ENCODE assay signal across 20 cellular contexts in genomic region chr7:93913197-93913596, GRCh38. TPM values are rescaled to one million over a fixed set of nuclear protein-coding genes. Genes with fewer than 3 reads are reported as not detected.
DNase-seq lines count a peak whose midpoint lies in the region; ATAC-seq, FAIRE-seq and TF ChIP-seq lines count a peak whose summit lies in the region.
"Had no signal": no experiment of that assay in that cellular context is flagged by ENCODE, and none has a peak within 500 bp of the region (broad histone marks: within the 10 kb centered on the region; RNA-seq: fewer than 3 reads in every experiment).

No MANE protein-coding gene starts in this region.

- no peak for TF ChIP-seq RAD21 in A549 (conservative IDR thresholded peaks at IDR 0.05 in 1 of 2, IDR thresholded peaks at IDR 0.05 in 1 of 2)

- CTCF ChIA-PET in A549 (lab: Yijun Ruan, JAX) (interaction anchor here (1.0 kb wide), 1 partner anchor 23 kb away, joined by 4 read pairs; no protein-coding TSS in a partner anchor), Calu3 (lab: Charles Lee) (no interaction called here)

- peaks cover 5% of the 10 kb centered on the region for H3K36me3 Mint-ChIP-seq in Calu3 (ENCODE audit: insufficient read depth, unreplicated experiment)

- peak overlapping the region; percentile 39 for H3K27ac Mint-ChIP-seq in Calu3 (ENCODE audit: unreplicated experiment)
- H3K27ac Mint-ChIP-seq: CD4-positive, alpha-beta T cell had no signal

- no peaks in the 10 kb centered on the region for H3K36me3 ChIP-seq in SK-N-MC (ENCODE audit: insufficient read depth, low read length)
- H3K36me3 ChIP-seq: HAP-1, SJSA1 had no signal

- no peak for DNase-seq in A549 (ENCODE audit: low read depth in 1 of 2, low spot score in 1 of 2)
- no peak for DNase-seq in Calu3
- DNase-seq in SK-N-MC (ENCODE audit: low read depth, low spot score), result no peak
- peak; percentile 45 for DNase-seq in kidney tubule cell (ENCODE audit: low spot score)
- DNase-seq in putamen (ENCODE audit: low spot score), result no peak
- DNase-seq in stimulated activated CD4-positive, alpha-beta T cell treated with anti-CD3 and anti-CD28 coated beads, Interleukin-2, amount 100 ng/mL, for 24 hours, result no peak
- no peak for DNase-seq in GDM1 (lab: John Stamatoyannopoulos, UW)
- DNase-seq: AML-193; CD4-positive, alpha-beta T cell; DMS79; Karpas-422; MM.1S; NCI-H1694 treated with DMSO at 0.1 percent for 48 hours; NCI-H2107; NCI-H226; NCI-H524 treated with DMSO at 0.1 percent for 48 hours; OCI-M1 had no signal

- H3K4me1 Mint-ChIP-seq in Calu3 (ENCODE audit: low read depth, unreplicated experiment), result peaks cover 37% of the 10 kb centered on the region

- no peaks in the 10 kb centered on the region for H3K9me3 Mint-ChIP-seq in Calu3 (ENCODE audit: low read depth, unreplicated experiment)
- H3K9me3 Mint-ChIP-seq: CD4-positive, alpha-beta T cell had no signal

- H3K4me1 ChIP-seq in A549, result peaks cover 78% of the 10 kb centered on the region
- H3K4me1 ChIP-seq: HAP-1 had no signal

- H3K4me3 Mint-ChIP-seq in Calu3 (ENCODE audit: low read depth, unreplicated experiment), result no peak overlapping the region
- H3K4me3 Mint-ChIP-seq: CD4-positive, alpha-beta T cell had no signal

- peak overlapping the region; percentile 64; the same call in 2 of the 3 replicates for H3K4me2 ChIP-seq in A549

- intact Hi-C loops in Calu3 (cut with micrococcal nuclease; ENCODE audit: unreplicated experiment), result loop anchor here (5.0 kb wide), 1 partner anchor 79 kb away; no protein-coding TSS in a partner anchor

- ATAC-seq in A549 (no peak), GM21447 (IDR thresholded peaks at IDR 0.05; ENCODE audit: unreplicated experiment) (no peak)

- H3K4me3 ChIP-seq in A549 (no peak overlapping the region), SK-N-MC (peak overlapping the region; percentile 43; the same call in 1 of the 2 replicates)
- H3K4me3 ChIP-seq: HAP-1, SJSA1 had no signal

- no peak for TF ChIP-seq POLR2A in A549 (IDR thresholded peaks at IDR 0.05; ENCODE audit: low read length)

- POLR2A ChIA-PET in A549 (lab: Yijun Ruan, JAX), result no interaction called here

- H3K9me3 ChIP-seq in A549 (no peaks in the 10 kb centered on the region), SK-N-MC (ENCODE audit: low read depth, low read length) (no peaks in the 10 kb centered on the region)
- H3K9me3 ChIP-seq: HAP-1, SJSA1 had no signal

- TF ChIP-seq EP300 in A549 (IDR thresholded peaks at IDR 0.05), result no peak

- peak overlapping the region; percentile 81 to 84 for H3K27ac ChIP-seq in A549
- H3K27ac ChIP-seq in SK-N-MC, result peak overlapping the region; percentile 82
- H3K27ac ChIP-seq: SJSA1 had no signal

- H3K9ac ChIP-seq in SK-N-MC (ENCODE audit: insufficient read length), result no peak overlapping the region

- TF ChIP-seq CTCF in A549 (IDR thresholded peaks at IDR 0.05), result no peak
- no peak for TF ChIP-seq CTCF in Calu3 (IDR thresholded peaks at IDR 0.05; ENCODE audit: unreplicated experiment)

- H3K27me3 Mint-ChIP-seq in Calu3 (ENCODE audit: unreplicated experiment), result no peaks in the 10 kb centered on the region

- FAIRE-seq in A549 (lab: Jason Lieb, UNC), result peak; percentile 51

- no TSS peak for BruUV-seq in Calu3 (replicated peaks; lab: Mats Ljungman, UMichigan)

TF ChIP-seq in A549, 52 proteins besides CTCF, POLR2A, EP300 and RAD21:
- no peak for TF ChIP-seq RFX5 (IDR thresholded peaks at IDR 0.05)
- no peak for TF ChIP-seq MAFK (IDR thresholded peaks at IDR 0.05; ENCODE audit: partially characterized antibody)

RNA-seq across cellular contexts. Expression of gene GNGT1, which starts 6.8 kb away (rescaled TPM):
- polyA plus RNA-seq in A549 (2011; rRNA removed) (not detected in 2 replicates), A549 (2017; fragmentation: RNase III; extraction: RNeasy Plus Mini Kit Qiagen cat#74134 plus additional on column Dnase treatment) (not detected in 3 replicates)
- not detected in 2 replicates for polyA plus RNA-seq in A549 (2012; cell fraction: cytosol; rRNA removed)
- not detected in 2 replicates for polyA plus RNA-seq in A549 (2012; cell fraction: nucleus; rRNA removed)
- polyA minus RNA-seq in A549 (2011; rRNA and poly(A)+ RNA removed), result not detected in 2 replicates
- not detected in 2 replicates for total RNA-seq in Calu3 (2022)
- total RNA-seq: CD4-positive, alpha-beta T cell; SJSA1 had no signal

RNA-seq across cellular contexts. Expression of gene GNG11, which starts 8.3 kb away (rescaled TPM):
- 23.4 and 31.1 TPM in 2 replicates for polyA plus RNA-seq in A549 (2011; rRNA removed)
- 11.2 and 11.5 TPM in 2 replicates for polyA plus RNA-seq in A549 (2012; cell fraction: cytosol; rRNA removed)
- 4.6 and 5.5 TPM in 2 replicates for polyA plus RNA-seq in A549 (2012; cell fraction: nucleus; rRNA removed)
- polyA plus RNA-seq in A549 (2017; fragmentation: RNase III; extraction: RNeasy Plus Mini Kit Qiagen cat#74134 plus additional on column Dnase treatment), result 26.3 to 34.8 TPM (median 33.4 TPM) in 3 replicates
- polyA minus RNA-seq in A549 (2011; rRNA and poly(A)+ RNA removed), result 5.6 and 6.9 TPM in 2 replicates
- total RNA-seq in Calu3 (2022), result 2.6 and 3.5 TPM in 2 replicates
- total RNA-seq: CD4-positive, alpha-beta T cell had no signal

RNA-seq across cellular contexts. Expression of gene TFPI2, which starts 22.6 kb away (rescaled TPM):
- polyA plus RNA-seq in A549 (2011; rRNA removed) (128 and 172 TPM in 2 replicates), A549 (2017; fragmentation: RNase III; extraction: RNeasy Plus Mini Kit Qiagen cat#74134 plus additional on column Dnase treatment) (156 to 182 TPM (median 163 TPM) in 3 replicates)
- 199 and 224 TPM in 2 replicates for polyA plus RNA-seq in A549 (2012; cell fraction: cytosol; rRNA removed)
- 139 and 305 TPM in 2 replicates for polyA plus RNA-seq in A549 (2012; cell fraction: nucleus; rRNA removed)
- 56.3 and 65.3 TPM in 2 replicates for polyA minus RNA-seq in A549 (2011; rRNA and poly(A)+ RNA removed)
- total RNA-seq in Calu3 (2022), result 213 and 218 TPM in 2 replicates
- total RNA-seq: CD4-positive, alpha-beta T cell had no signal
